ENCODE assay signal across 8 cellular contexts in genomic region chr3:119294402-119294888, GRCh38. TPM values are rescaled to one million over a fixed set of nuclear protein-coding genes. Genes with fewer than 3 reads are reported as not detected.
DNase-seq lines count a peak whose midpoint lies in the region; ATAC-seq and TF ChIP-seq lines count a peak whose summit lies in the region.

No MANE protein-coding gene starts in this region.

- peak overlapping the region; percentile 71 for H3K4me2 ChIP-seq in SU-DHL-6 (ENCODE audit: low read depth, low read length, poor library complexity, severe bottlenecking)

- H4K20me1 ChIP-seq in SU-DHL-6 (ENCODE audit: low read depth, low read length): no peaks in the 10 kb centered on the region

- H3K27me3 ChIP-seq in BJ (ENCODE audit: control insufficient read depth, insufficient read depth, low read length) (no peaks in the 10 kb centered on the region), SU-DHL-6 (ENCODE audit: low read length) (no peaks in the 10 kb centered on the region), iPS-20b (ENCODE audit: insufficient read depth, low read length) (peaks cover 57% of the 10 kb centered on the region)

- CTCF ChIA-PET in BJ (lab: Yijun Ruan, JAX): interaction anchor here (1.1 to 5.9 kb wide), 4 partner anchors 10 to 58 kb away, joined by 3 to 20 read pairs (median 4); no protein-coding TSS in a partner anchor

- H2AFZ ChIP-seq in SU-DHL-6 (ENCODE audit: low read depth, low read length, severe bottlenecking): peak overlapping the region; percentile 97

- no peak overlapping the region for H3K27ac ChIP-seq in SU-DHL-6 (ENCODE audit: low read depth, low read length)
- peak overlapping the region; percentile 63 for H3K27ac ChIP-seq in angular gyrus (ENCODE audit: low read depth, low read length)
- no peak overlapping the region for H3K27ac ChIP-seq in iPS-20b (ENCODE audit: low read length)

- H3F3A ChIP-seq in SU-DHL-6 (ENCODE audit: insufficient read depth): no peaks in the 10 kb centered on the region

- H3K36me3 ChIP-seq in BJ (ENCODE audit: control insufficient read depth, insufficient read depth, low read length) (no peaks in the 10 kb centered on the region), SU-DHL-6 (ENCODE audit: low read length) (no peaks in the 10 kb centered on the region), iPS-20b (ENCODE audit: insufficient read depth, low read depth, low read length) (no peaks in the 10 kb centered on the region)

- DNase-seq in BJ (ENCODE audit: low read depth): no peak
- peak; percentile 61 for DNase-seq in GM19238 (ENCODE audit: insufficient read length, low spot score)
- peak in 3 of 4 experiments; percentile 21 to 39 (median 36) for DNase-seq in stimulated activated CD4-positive, alpha-beta T cell treated with anti-CD3 and anti-CD28 coated beads, Interleukin-1b, Interleukin-23, amount 100 ng/mL, for 24 hours (ENCODE audit: low read depth in 4 of 4, low spot score in 1 of 4)
- DNase-seq in SHP77 treated with DMSO at 0.1 percent for 48 hours (lab: John Stamatoyannopoulos, UW): no peak

- POLR2A ChIA-PET in BJ (lab: Charles Lee): no interaction called here

- no peaks in the 10 kb centered on the region for H3K9me3 ChIP-seq in SU-DHL-6 (ENCODE audit: insufficient read depth, low read length)
- H3K9me3 ChIP-seq in iPS-20b (ENCODE audit: insufficient read depth, low read depth, low read length): no peaks in the 10 kb centered on the region

- peak; percentile 56 for ATAC-seq in HG03342 (IDR thresholded peaks at IDR 0.05; ENCODE audit: unreplicated experiment)

- peaks cover 14% of the 10 kb centered on the region; the same call in 1 of the 2 replicates for H3K4me1 ChIP-seq in iPS-20b (ENCODE audit: insufficient read depth, low read length)

- no peaks in the 10 kb centered on the region for H3K79me2 ChIP-seq in SU-DHL-6 (ENCODE audit: insufficient read depth, low read length)

- H3K9ac ChIP-seq in SU-DHL-6 (ENCODE audit: low read length) (peak overlapping the region; percentile 47), iPS-20b (ENCODE audit: low read depth, low read length) (peak overlapping the region; percentile 56; the same call in 1 of the 2 replicates)

- H3K4me3 ChIP-seq in BJ (ENCODE audit: low read depth, low read length) (peak overlapping the region; percentile 64), SU-DHL-6 (ENCODE audit: insufficient read depth, low read length, poor library complexity, severe bottlenecking) (peak overlapping the region; percentile 46), iPS-20b (ENCODE audit: low read length) (peak overlapping the region; percentile 80)

- no peaks in the 10 kb centered on the region for H3K9me2 ChIP-seq in SU-DHL-6 (replicated peaks; ENCODE audit: insufficient read depth, low read length)

- TF ChIP-seq CTCF in BJ (IDR thresholded peaks at IDR 0.05; ENCODE audit: insufficient read depth, low read depth, low read length) (no peak), SU-DHL-6 (IDR thresholded peaks at IDR 0.05; ENCODE audit: insufficient read depth, low read length, poor library complexity, severe bottlenecking) (no peak)

RNA-seq across cellular contexts. Expression of gene ARHGAP31, which starts 0.3 kb away (rescaled TPM):
- polyA plus RNA-seq in BJ (2011; rRNA removed): 18.9 and 19.4 TPM in 2 replicates
- 22.3 and 28.4 TPM in 2 replicates for polyA minus RNA-seq in BJ (2011; rRNA and poly(A)+ RNA removed)

RNA-seq across cellular contexts. Expression of gene B4GALT4, which starts 53.8 kb away (rescaled TPM):
- polyA plus RNA-seq in BJ (2011; rRNA removed): 20.9 and 30.2 TPM in 2 replicates
- polyA minus RNA-seq in BJ (2011; rRNA and poly(A)+ RNA removed): 18.4 and 27.0 TPM in 2 replicates

Comparison
In these comparisons a context has a peak if more than half of its experiments do, and no peak if none do; other contexts are left out.
1. DNase-seq: peak in GM19238 (single experiment) and stimulated activated CD4-positive, alpha-beta T cell treated with anti-CD3 and anti-CD28 coated beads, Interleukin-1b, Interleukin-23, amount 100 ng/mL, for 24 hours (3 of 4); none in BJ (single experiment) and SHP77 treated with DMSO at 0.1 percent for 48 hours (single experiment).
2. Peak in every context shown above with its lines, with median percentiles within 50 percentile points of each other: H3K4me3 ChIP-seq.